8 cellular contexts compared by ENCODE assay signal in the genomic region with DNA sequence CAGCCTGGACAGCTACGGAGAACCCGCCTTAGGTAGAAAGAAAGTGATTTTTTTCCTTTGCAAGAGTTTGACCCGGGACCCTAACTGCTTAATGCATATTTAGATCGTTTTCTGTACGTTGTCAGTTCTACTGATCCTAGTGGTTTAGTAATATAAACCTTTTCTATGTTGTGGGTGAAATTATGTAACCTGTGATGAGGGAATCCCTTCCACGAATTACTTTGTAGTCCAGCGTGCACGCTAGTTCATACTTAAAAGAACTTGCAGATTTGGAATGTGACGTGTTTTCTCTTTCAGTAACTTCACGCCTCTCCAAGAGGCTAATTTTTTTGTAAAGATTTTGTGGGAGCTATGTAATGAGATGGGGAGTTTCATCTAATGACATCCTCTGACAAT. TPM values are rescaled to one million over a fixed set of nuclear protein-coding genes. Genes with fewer than 3 reads are reported as not detected.
DNase-seq lines count a peak whose midpoint lies in the region; ATAC-seq, FAIRE-seq and TF ChIP-seq lines count a peak whose summit lies in the region.

No MANE protein-coding gene starts in this region.

- ATAC-seq in HG02981 (IDR thresholded peaks at IDR 0.05; ENCODE audit: unreplicated experiment) = no peak

- H3K4me1 ChIP-seq in ectodermal cell (ENCODE audit: control insufficient read depth, insufficient read depth, low read length) = peaks cover 21% of the 10 kb centered on the region

- no peaks in the 10 kb centered on the region for H3K27me3 Mint-ChIP-seq in neural crest cell (ENCODE audit: low read depth)

- no peaks in the 10 kb centered on the region for H3K9me3 ChIP-seq in ectodermal cell (ENCODE audit: control insufficient read depth, low read length)

- peak overlapping the region; percentile 100 for H3K4me3 Mint-ChIP-seq in neural crest cell

- no peaks in the 10 kb centered on the region for H3K27me3 ChIP-seq in ectodermal cell (ENCODE audit: control insufficient read depth, insufficient read depth, low read length, poor library complexity, severe bottlenecking)

- TF ChIP-seq CTCF in C4-2B (conservative IDR thresholded peaks at IDR 0.05) (no peak), NB4 (IDR thresholded peaks at IDR 0.05; ENCODE audit: low read depth, low read length) (no peak), neural crest cell (conservative IDR thresholded peaks at IDR 0.05) (no peak)

- peak overlapping the region; percentile 95 for H3K27ac Mint-ChIP-seq in neural crest cell (ENCODE audit: unreplicated experiment)

- no peaks in the 10 kb centered on the region for H3K9me3 Mint-ChIP-seq in neural crest cell

- H3K4me1 Mint-ChIP-seq in neural crest cell = peaks cover 51% of the 10 kb centered on the region

- no peak for DNase-seq in NB4 (ENCODE audit: low read depth)
- no peak for DNase-seq in neural crest cell (ENCODE audit: low read depth, low spot score)
- DNase-seq in GM12891 (ENCODE audit: insufficient read length, low spot score) = no peak
- DNase-seq in HEK293T (ENCODE audit: extremely low spot score) = no peak
- no peak for DNase-seq in activated CD4-positive, CD25-positive, alpha-beta regulatory T cell treated with anti-CD3 and anti-CD28 coated beads, Interleukin-2, amount 50 U/mL, for 72 hours

- H3K36me3 Mint-ChIP-seq in neural crest cell (ENCODE audit: low read depth) = peaks cover 4% of the 10 kb centered on the region

- CTCF ChIA-PET in HEK293T (lab: Yijun Ruan, JAX) = no interaction called here

- peak overlapping the region; percentile 80 for H3K27ac ChIP-seq in C4-2B
- no peak overlapping the region for H3K27ac ChIP-seq in ectodermal cell (ENCODE audit: insufficient read depth, low read depth, low read length, poor library complexity, severe bottlenecking)

- H3K36me3 ChIP-seq in ectodermal cell (ENCODE audit: control insufficient read depth, insufficient read depth, low read length) = no peaks in the 10 kb centered on the region

- FAIRE-seq in GM12891 (lab: Jason Lieb, UNC) = no peak

- POLR2A ChIA-PET in HEK293T (lab: Yijun Ruan, JAX) = interaction anchor here (0.6 to 2.5 kb wide), 17 partner anchors 9 to 344 kb away, joined by 3 to 12 read pairs (median 4); a partner anchor contains a TSS

- TF ChIP-seq POLR2A in NB4 (IDR thresholded peaks at IDR 0.05; ENCODE audit: extremely low read depth, insufficient read length) = no peak
- no peak for TF ChIP-seq POLR2A in GM12891 (IDR thresholded peaks at IDR 0.05; ENCODE audit: low read depth, low read length)

- WGBS in ectodermal cell, 2 experiments = 10 to 14% methylated on average over 10 of the region's 10 CpGs

- peak overlapping the region; percentile 90 for H3K4me3 ChIP-seq in NB4 (ENCODE audit: low read depth, low read length)
- H3K4me3 ChIP-seq in ectodermal cell (ENCODE audit: insufficient read depth, low read depth, low read length) = peak overlapping the region; percentile 92

TF ChIP-seq in GM12891, 5 proteins besides CTCF, POLR2A, EP300 and RAD21:
- TF ChIP-seq TAF1 (IDR thresholded peaks at IDR 0.05; ENCODE audit: low read depth, low read length) (no peak), POLR2AphosphoS5 (IDR thresholded peaks at IDR 0.05; ENCODE audit: low read depth, low read length) (no peak), PAX5 (IDR thresholded peaks at IDR 0.05; ENCODE audit: insufficient read depth, low read length, severe bottlenecking) (no peak), POU2F2 (IDR thresholded peaks at IDR 0.05; ENCODE audit: low read depth, low read length) (no peak), SPI1 (IDR thresholded peaks at IDR 0.05; ENCODE audit: low read depth, low read length) (no peak)

TF ChIP-seq in HEK293T, 16 proteins besides CTCF, POLR2A, EP300 and RAD21:
- no peak for TF ChIP-seq FOXM1 (IDR thresholded peaks at IDR 0.05; ENCODE audit: borderline replicate concordance)
- TF ChIP-seq FOXA1 (IDR thresholded peaks at IDR 0.05) = no peak
- TF ChIP-seq SP1 (IDR thresholded peaks at IDR 0.05) = no peak
- no peak for TF ChIP-seq ZNF384 (IDR thresholded peaks at IDR 0.05)
- no peak for TF ChIP-seq HDGF (IDR thresholded peaks at IDR 0.05; ENCODE audit: borderline replicate concordance)
- TF ChIP-seq NFRKB (IDR thresholded peaks at IDR 0.05) = no peak
- no peak for TF ChIP-seq FOXK2 (IDR thresholded peaks at IDR 0.05)
- TF ChIP-seq ARNT (IDR thresholded peaks at IDR 0.05) = no peak
- no peak for TF ChIP-seq ELF4 (IDR thresholded peaks at IDR 0.05)
- no peak for TF ChIP-seq LEF1 (IDR thresholded peaks at IDR 0.05; ENCODE audit: borderline replicate concordance)
- TF ChIP-seq, protein P1, sequence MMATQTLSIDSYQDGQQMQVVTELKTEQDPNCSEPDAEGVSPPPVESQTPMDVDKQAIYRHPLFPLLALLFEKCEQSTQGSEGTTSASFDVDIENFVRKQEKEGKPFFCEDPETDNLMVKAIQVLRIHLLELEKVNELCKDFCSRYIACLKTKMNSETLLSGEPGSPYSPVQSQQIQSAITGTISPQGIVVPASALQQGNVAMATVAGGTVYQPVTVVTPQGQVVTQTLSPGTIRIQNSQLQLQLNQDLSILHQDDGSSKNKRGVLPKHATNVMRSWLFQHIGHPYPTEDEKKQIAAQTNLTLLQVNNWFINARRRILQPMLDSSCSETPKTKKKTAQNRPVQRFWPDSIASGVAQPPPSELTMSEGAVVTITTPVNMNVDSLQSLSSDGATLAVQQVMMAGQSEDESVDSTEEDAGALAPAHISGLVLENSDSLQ (IDR thresholded peaks at IDR 0.05) = no peak
- no peak for TF ChIP-seq TARDBP (IDR thresholded peaks at IDR 0.05)
- TF ChIP-seq BHLHE40 (IDR thresholded peaks at IDR 0.05; ENCODE audit: borderline replicate concordance) = no peak
- no peak for TF ChIP-seq SUZ12 (IDR thresholded peaks at IDR 0.05)
- no peak for TF ChIP-seq CTBP1 (IDR thresholded peaks at IDR 0.05; ENCODE audit: borderline replicate concordance)
- no peak for TF ChIP-seq L3MBTL2 (conservative IDR thresholded peaks at IDR 0.05)

RNA-seq across cellular contexts. Expression of a gene that starts 0.7 kb away (rescaled TPM):
- polyA plus RNA-seq in ectodermal cell (2013, experiment 1 of 4) = 20.0 TPM
- 18.3 TPM for polyA plus RNA-seq in ectodermal cell (2013, experiment 2 of 4)
- 13.4 TPM for polyA plus RNA-seq in ectodermal cell (2013, experiment 3 of 4)
- 14.8 TPM for polyA plus RNA-seq in ectodermal cell (2013, experiment 4 of 4)
- total RNA-seq in neural crest cell = 39.6 and 40.6 TPM in 2 replicates
- 8.1 TPM for polyA plus RNA-seq in GM12891 (2012; ENCODE audit: low read depth, missing spikeins)

RNA-seq across cellular contexts. Expression of a gene that starts 55.8 kb away (rescaled TPM):
- 10.2 TPM for polyA plus RNA-seq in ectodermal cell (2013, experiment 1 of 4)
- 9.5 TPM for polyA plus RNA-seq in ectodermal cell (2013, experiment 2 of 4)
- 7.8 TPM for polyA plus RNA-seq in ectodermal cell (2013, experiment 3 of 4)
- polyA plus RNA-seq in ectodermal cell (2013, experiment 4 of 4) = 10.3 TPM
- 7.0 and 9.1 TPM in 2 replicates for total RNA-seq in neural crest cell
- 1.3 TPM for polyA plus RNA-seq in GM12891 (2012; ENCODE audit: low read depth, missing spikeins)
